15 cellular contexts compared by ENCODE assay signal in the genomic region with DNA sequence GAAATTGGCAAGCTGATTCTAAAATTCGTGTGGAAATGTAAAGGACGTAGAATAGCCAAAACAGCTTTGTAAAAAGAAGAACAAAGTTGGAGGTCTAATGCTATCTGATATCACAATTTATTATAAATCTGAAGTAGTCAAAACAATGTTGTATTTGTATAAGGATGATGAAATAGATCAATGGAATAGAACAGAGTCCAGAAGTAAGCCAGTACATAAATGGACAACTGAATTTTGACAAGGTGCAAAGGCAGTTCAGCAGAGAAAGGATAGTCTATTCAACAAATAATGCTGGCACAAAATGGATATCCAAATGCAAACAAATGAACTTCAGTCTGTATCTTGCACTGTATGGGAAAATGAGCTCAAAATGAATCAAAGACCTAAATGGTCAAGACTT. TPM values are rescaled to one million over a fixed set of nuclear protein-coding genes. Genes with fewer than 3 reads are reported as not detected.
DNase-seq lines count a peak whose midpoint lies in the region; ATAC-seq, FAIRE-seq and TF ChIP-seq lines count a peak whose summit lies in the region.
"Had no signal": no experiment of that assay in that cellular context is flagged by ENCODE, and none has a peak within 500 bp of the region (broad histone marks: within the 10 kb centered on the region; RNA-seq: fewer than 3 reads in every experiment).

No MANE protein-coding gene starts in this region.

- H2BK15ac ChIP-seq in H1 (ENCODE audit: low read length), result no peak overlapping the region

- H3K4me1 ChIP-seq in H1 (replicated peaks in 1 of 4; ENCODE audit: control insufficient read depth in 3 of 4, insufficient read depth in 4 of 4, low read length in 3 of 4), result no peaks in the 10 kb centered on the region; a peak in 1 of 7 replicates
- peaks cover 0 to 17% (median 6%) of the 10 kb centered on the region in 4 donors for H3K4me1 ChIP-seq in right lobe of liver
- no peaks in the 10 kb centered on the region for H3K4me1 ChIP-seq in psoas muscle
- H3K4me1 ChIP-seq: HAP-1 had no signal

- no peak overlapping the region for H4K8ac ChIP-seq in H1 (ENCODE audit: extremely low read depth, insufficient read depth, low read length)

- ATAC-seq in right lobe of liver (peak; percentile 87 to 92 (median 90)), psoas muscle (no peak)
- ATAC-seq: CD8-positive, alpha-beta T cell had no signal

- no peak overlapping the region for H3K18ac ChIP-seq in H1 (ENCODE audit: extremely low read depth, low read length)

- 87% methylated on average over 2 of the region's 2 CpGs; no CpG with 5 or more reads in 1 of the 2 experiments for WGBS in H1 (ENCODE audit: extremely low coverage in 1 of 2, insufficient coverage in 1 of 2, insufficient read length in 1 of 2, insufficient replicate concordance in 2 of 2, low coverage in 1 of 2, low lambda C conversion rate in 2 of 2, missing lambda C conversion rate in 1 of 2), 2 experiments
- 20% methylated on average over 2 of the region's 2 CpGs for WGBS in right lobe of liver (ENCODE audit: insufficient coverage, low coverage, low lambda C conversion rate, missing lambda C conversion rate)
- WGBS in psoas muscle, 3 donors, result 80 to 87% (median 83%) methylated on average over 2 of the region's 2 CpGs

- TF ChIP-seq EP300 in H1 (IDR thresholded peaks at IDR 0.05; ENCODE audit: borderline replicate concordance in 1 of 2, low read depth in 2 of 2, low read length in 2 of 2), result no peak

- peak overlapping the region in 3 of 4 donors; percentile 23 to 47 (median 40) for H3K4me3 Mint-ChIP-seq in IgD-negative memory B cell
- H3K4me3 Mint-ChIP-seq: CD14-positive monocyte; CD8-positive, alpha-beta T cell had no signal

- no peak overlapping the region for H2BK20ac ChIP-seq in H1 (ENCODE audit: low read length)

- no peak overlapping the region for H2BK5ac ChIP-seq in H1 (ENCODE audit: low read depth, low read length)

- DNase-seq in H1 (ENCODE audit: low read depth in 1 of 2, low spot score in 2 of 2), result no peak
- no peak for DNase-seq in right lobe of liver
- no peak for DNase-seq in DMS114 treated with DMSO at 0.1 percent for 48 hours (lab: John Stamatoyannopoulos, UW; ENCODE audit: unreplicated experiment)
- no peak for DNase-seq in NCI-H446 (lab: John Stamatoyannopoulos, UW)
- DNase-seq in DMS53 (lab: John Stamatoyannopoulos, UW), result no peak
- DNase-seq in psoas muscle, result no peak
- DNase-seq: CD8-positive, alpha-beta T cell; COR-L47; DMS79; GOT3 had no signal

- H3K27ac ChIP-seq in H1 (ENCODE audit: low read depth, low read length), result no peak overlapping the region
- peak overlapping the region in 2 of 3 donors; percentile 43 to 62 for H3K27ac ChIP-seq in right lobe of liver
- no peak overlapping the region for H3K27ac ChIP-seq in psoas muscle
- H3K27ac ChIP-seq: KMS-11 had no signal

- no peaks in the 10 kb centered on the region for H3K79me1 ChIP-seq in H1 (ENCODE audit: low read depth, low read length)

- H3K36me3 ChIP-seq in H1 (ENCODE audit: control insufficient read depth in 2 of 4, insufficient read depth in 4 of 4, low read length in 3 of 4), result peaks cover 0 to 3% (median 2%) of the 10 kb centered on the region in 4 experiments; a peak in 2 of 8 replicates
- H3K36me3 ChIP-seq in right lobe of liver, result no peaks in the 10 kb centered on the region
- H3K36me3 ChIP-seq in psoas muscle (ENCODE audit: insufficient read depth in 1 of 2, low read depth in 1 of 2), result no peaks in the 10 kb centered on the region
- H3K36me3 ChIP-seq: HAP-1 had no signal

- no peak overlapping the region for H3K4ac ChIP-seq in H1 (replicated peaks; ENCODE audit: insufficient read length, low read depth, low read length)

- FAIRE-seq in H1 (lab: Jason Lieb, UNC), result peak; percentile 24
- FAIRE-seq: GM12891 had no signal

- no peak overlapping the region for H2AFZ ChIP-seq in H1 (ENCODE audit: low read length)

- H2BK120ac ChIP-seq in H1 (replicated peaks; ENCODE audit: low read depth, low read length), result no peak overlapping the region

- no peak overlapping the region for H3K9ac ChIP-seq in H1 (replicated peaks in 1 of 4; ENCODE audit: extremely low read depth in 1 of 4, low read depth in 3 of 4, low read length in 3 of 4)
- H3K9ac ChIP-seq: KMS-11 had no signal

- peaks cover 27% of the 10 kb centered on the region for H3K36me3 Mint-ChIP-seq in IgD-negative memory B cell

- peaks cover 43 to 59% (median 45%) of the 10 kb centered on the region in 3 donors for H3K4me1 Mint-ChIP-seq in IgD-negative memory B cell

- POLR2A ChIA-PET in H1 (lab: Charles Lee; ENCODE audit: partially characterized antibody), result no interaction called here

- no peak overlapping the region for H4K5ac ChIP-seq in H1 (ENCODE audit: insufficient read length, low read depth, low read length)

- H3K23me2 ChIP-seq in H1 (ENCODE audit: low read depth, low read length), result no peaks in the 10 kb centered on the region

- intact Hi-C loops in right lobe of liver (cut with DNase I), result no loop called here
- intact Hi-C loops in psoas muscle (cut with DNase I), result no loop called here

- no peaks in the 10 kb centered on the region for H3K27me3 Mint-ChIP-seq in IgD-negative memory B cell

- TF ChIP-seq CTCF in H1 (IDR thresholded peaks at IDR 0.05; ENCODE audit: control extremely low read depth in 1 of 3, insufficient read depth in 1 of 3, low read depth in 1 of 3, low read length in 3 of 3) (no peak), right lobe of liver (IDR thresholded peaks at IDR 0.05) (no peak), psoas muscle (IDR thresholded peaks at IDR 0.05) (no peak)

- H3K4me3 ChIP-seq in H1 (ENCODE audit: extremely low read depth in 1 of 4, insufficient read depth in 2 of 4, low read depth in 3 of 4, low read length in 4 of 4) (no peak overlapping the region), right lobe of liver (peak overlapping the region in 1 of 3 donors; percentile 11), psoas muscle (no peak overlapping the region)
- H3K4me3 ChIP-seq: HAP-1 had no signal

- no peak overlapping the region for H4K91ac ChIP-seq in H1 (replicated peaks; ENCODE audit: insufficient read length, low read length)

- CTCF ChIA-PET in H1 (lab: Charles Lee; ENCODE audit: partially characterized antibody), result interaction anchor here (0.7 to 2.5 kb wide), 3 partner anchors 10 to 258 kb away, joined by 7 to 13 read pairs (median 7); no protein-coding TSS in a partner anchor

- no peak overlapping the region for H3K4me2 ChIP-seq in H1 (ENCODE audit: insufficient read depth in 1 of 2, low read depth in 2 of 2, low read length in 2 of 2)
- H3K4me2 ChIP-seq: KMS-11 had no signal

- H3K56ac ChIP-seq in H1 (replicated peaks; ENCODE audit: insufficient read length, low read depth, low read length), result no peak overlapping the region

- H2BK12ac ChIP-seq in H1 (ENCODE audit: low read depth, low read length), result no peak overlapping the region

- TF ChIP-seq RAD21 in H1 (IDR thresholded peaks at IDR 0.05 in 1 of 2, conservative IDR thresholded peaks at IDR 0.05 in 1 of 2; ENCODE audit: low read depth in 2 of 2, low read length in 2 of 2), result no peak

- H3K27me3 ChIP-seq in H1 (replicated peaks in 1 of 4; ENCODE audit: control insufficient read depth in 3 of 4, extremely low read depth in 1 of 4, insufficient read depth in 3 of 4, low read length in 3 of 4) (no peaks in the 10 kb centered on the region), right lobe of liver (no peaks in the 10 kb centered on the region), psoas muscle (ENCODE audit: insufficient read depth in 3 of 3, low read length in 2 of 3) (no peaks in the 10 kb centered on the region)

- H3K27ac Mint-ChIP-seq in IgD-negative memory B cell, result peak overlapping the region in 1 of 3 donors; percentile 20
- H3K27ac Mint-ChIP-seq: CD14-positive monocyte; CD8-positive, alpha-beta T cell had no signal

- H3K9me3 ChIP-seq in H1 (ENCODE audit: insufficient read depth in 2 of 2, low read depth in 1 of 2, low read length in 1 of 2) (no peaks in the 10 kb centered on the region), right lobe of liver (no peaks in the 10 kb centered on the region), psoas muscle (no peaks in the 10 kb centered on the region)
- H3K9me3 ChIP-seq: HAP-1 had no signal

- no peak overlapping the region for H2AK5ac ChIP-seq in H1 (ENCODE audit: low read depth, low read length)

- H3K9me3 Mint-ChIP-seq in IgD-negative memory B cell, result peaks cover 3 to 7% (median 4%) of the 10 kb centered on the region in 3 donors

- H3K14ac ChIP-seq in H1 (ENCODE audit: insufficient read length), result no peak overlapping the region

- H4K20me1 ChIP-seq in H1 (replicated peaks in 1 of 2; ENCODE audit: control insufficient read depth in 1 of 2, insufficient read depth in 2 of 2, low read length in 2 of 2), result no peaks in the 10 kb centered on the region

- H3K23ac ChIP-seq in H1 (ENCODE audit: insufficient read length), result no peak overlapping the region

- no peak for TF ChIP-seq POLR2A in H1 (IDR thresholded peaks at IDR 0.05; ENCODE audit: control extremely low read depth in 1 of 2, low read depth in 2 of 2, low read length in 2 of 2)
- no peak for TF ChIP-seq POLR2A in right lobe of liver (IDR thresholded peaks at IDR 0.05)

- H3K79me2 ChIP-seq in H1 (ENCODE audit: control insufficient read depth in 1 of 2, insufficient read depth in 2 of 2, low read length in 2 of 2), result peaks cover 0 to 9% of the 10 kb centered on the region in 2 experiments; a peak in 2 of 4 replicates

TF ChIP-seq in H1, 55 proteins besides CTCF, POLR2A, EP300 and RAD21 (continues in another document):
- no peak for TF ChIP-seq BRCA1 (IDR thresholded peaks at IDR 0.05; ENCODE audit: low read depth, low read length)

RNA-seq across cellular contexts. Expression of a gene that starts 20.2 kb away (rescaled TPM):
- polyA plus RNA-seq in IgD-negative memory B cell (257 TPM), H1 (2011; rRNA removed) (3.4 and 6.7 TPM in 2 replicates), psoas muscle (1 to 10 TPM in 1 of 3 donors, under 1 TPM in 2; 0.69 to 1.5 (median 0.74) TPM)
- 37.7 and 38.0 TPM in 2 replicates for total RNA-seq in H1 (2021; fragmentation: NEBNext Ultra II Directional; extraction: Animal tissue kit (Norgen Biotek cat#: 25700))
- 7.3 TPM for polyA plus RNA-seq in H1 (2011; cell fraction: cytosol; rRNA removed)
- polyA plus RNA-seq in H1 (2011; cell fraction: nucleus; rRNA removed), result 7.8 TPM
- 13.7 to 19.4 TPM (median 16.8 TPM) in 4 replicates for polyA plus RNA-seq in H1 (2012, experiment 1 of 2)
- 1.1 TPM for polyA plus RNA-seq in H1 (2012, experiment 2 of 2)
- polyA plus RNA-seq in H1 (2013, experiment 1 of 2), result 16.3 TPM
- 13.8 TPM for polyA plus RNA-seq in H1 (2013, experiment 2 of 2)
- 50.4 and 81.0 TPM in 2 replicates for polyA minus RNA-seq in H1 (2011; rRNA and poly(A)+ RNA removed)
- 32.4 TPM for polyA minus RNA-seq in H1 (2011; cell fraction: cytosol; rRNA and poly(A)+ RNA removed)
- polyA minus RNA-seq in H1 (2011; cell fraction: nucleus; rRNA and poly(A)+ RNA removed), result 55.9 TPM
- total RNA-seq in right lobe of liver (10 to 100 TPM; 21.0 to 38.3 (median 28.4) TPM), psoas muscle (1 to 10 TPM; 2.4 to 6.2 (median 3.5) TPM)

Comparison
In these comparisons a context has a peak if more than half of its experiments do, and no peak if none do; other contexts are left out.
1. H3K27ac ChIP-seq: peak in right lobe of liver (2 of 3); none in H1 (single experiment) and psoas muscle (single experiment).
2. ATAC-seq: peak in right lobe of liver (4 of 4); none in psoas muscle (0 of 4).